Comparison of ENCODE assay signal across 23 cellular contexts in genomic region chr6:166595949-166596348, GRCh38. TPM values are rescaled to one million over a fixed set of nuclear protein-coding genes. Genes with fewer than 3 reads are reported as not detected.
A peak's percentile ranks its signal among the peaks of the same experiment; 100 is the strongest.
DNase-seq lines count a peak whose midpoint lies in the region; ATAC-seq and TF ChIP-seq lines count a peak whose summit lies in the region.
"Had no signal": no experiment of that assay in that cellular context is flagged by ENCODE, and none has a peak within 500 bp of the region (broad histone marks: within the 10 kb centered on the region; RNA-seq: fewer than 3 reads in every experiment).

No MANE protein-coding gene starts in this region.

- 91 to 94% methylated on average over 6 of the region's 6 CpGs for WGBS in endodermal cell (ENCODE audit: insufficient coverage in 1 of 2, insufficient read length in 1 of 2), 2 experiments
- 84% methylated on average over 6 of the region's 6 CpGs for WGBS in mesenchymal stem cell
- WGBS in transverse colon (ENCODE audit: low coverage in 1 of 2), 2 donors: 76 to 78% methylated on average over 3 to 6 of the region's 6 CpGs

- H3K27me3 ChIP-seq in MG63 (no peaks in the 10 kb centered on the region), endodermal cell (ENCODE audit: control insufficient read depth, insufficient read depth, low read length, poor library complexity, severe bottlenecking) (no peaks in the 10 kb centered on the region), mesenchymal stem cell (ENCODE audit: control insufficient read depth in 1 of 2, insufficient read depth in 1 of 2, low read length in 2 of 2) (no peaks in the 10 kb centered on the region), transverse colon (no peaks in the 10 kb centered on the region)
- H3K27me3 ChIP-seq: suprapubic skin had no signal

- no peak for ATAC-seq in GM18519 (IDR thresholded peaks at IDR 0.05; ENCODE audit: low FRiP score, unreplicated experiment)
- ATAC-seq: HCT116; stimulated activated memory B cell treated with anti-CD40 and anti-IgM and Interleukin-4, amounts not matched to agents 10 μg/mL and 1 μg/mL and 100 μg/mL, for 72 hours; T-cell had no signal

- H3K27ac Mint-ChIP-seq in endodermal cell: no peak overlapping the region
- H3K27ac Mint-ChIP-seq: activated CD4-positive, alpha-beta memory T cell treated with anti-CD3 and anti-CD28 coated beads, Interleukin-2, amount 10 ng/mL, durations not matched to agents 7 days and 5 days; IgD-negative memory B cell; stimulated activated memory B cell treated with anti-CD40 and anti-IgM and Interleukin-4, amounts not matched to agents 10 μg/mL and 1 μg/mL and 100 μg/mL, for 72 hours; T-cell had no signal

- H3K4ac ChIP-seq in mesenchymal stem cell (ENCODE audit: low read depth in 1 of 2, low read length in 2 of 2): peak overlapping the region in 1 of 2 experiments; percentile 89

- H2AFZ ChIP-seq in mesenchymal stem cell (ENCODE audit: low read depth, low read length): no peak overlapping the region

- no peaks in the 10 kb centered on the region for H3K9me3 Mint-ChIP-seq in endodermal cell
- H3K9me3 Mint-ChIP-seq: activated CD4-positive, alpha-beta memory T cell treated with anti-CD3 and anti-CD28 coated beads, Interleukin-2, amount 10 ng/mL, durations not matched to agents 7 days and 5 days; IgD-negative memory B cell; T-cell had no signal

- H2BK120ac ChIP-seq in mesenchymal stem cell (ENCODE audit: low read depth, low read length): no peak overlapping the region

- no peak overlapping the region for H3K4me3 Mint-ChIP-seq in endodermal cell
- H3K4me3 Mint-ChIP-seq: activated CD4-positive, alpha-beta memory T cell treated with anti-CD3 and anti-CD28 coated beads, Interleukin-2, amount 10 ng/mL, durations not matched to agents 7 days and 5 days; IgD-negative memory B cell; stimulated activated memory B cell treated with anti-CD40 and anti-IgM and Interleukin-4, amounts not matched to agents 10 μg/mL and 1 μg/mL and 100 μg/mL, for 72 hours; T-cell had no signal

- H3K9ac ChIP-seq in endodermal cell (ENCODE audit: extremely low read depth, low read length, poor library complexity, severe bottlenecking): no peak overlapping the region
- H3K9ac ChIP-seq in mesenchymal stem cell (ENCODE audit: low read length): peak overlapping the region; percentile 67

- peak overlapping the region; percentile 67 to 75 for H3K18ac ChIP-seq in mesenchymal stem cell (ENCODE audit: low read depth in 1 of 2, low read length in 2 of 2)

- no peak overlapping the region for H3K23ac ChIP-seq in mesenchymal stem cell (ENCODE audit: low read length in 2 of 2)

- H3K4me1 ChIP-seq in endodermal cell (ENCODE audit: control insufficient read depth, insufficient read depth, low read length) (no peaks in the 10 kb centered on the region), mesenchymal stem cell (ENCODE audit: control insufficient read depth, insufficient read depth, low read depth, low read length) (peaks cover 15% of the 10 kb centered on the region), transverse colon (peaks cover 0 to 7% (median 3%) of the 10 kb centered on the region in 4 donors)
- H3K4me1 ChIP-seq: prostate gland had no signal

- peak; percentile 15 for DNase-seq in MG63
- DNase-seq in endodermal cell: peak; percentile 28
- DNase-seq in mesenchymal stem cell: no peak
- DNase-seq in transverse colon: no peak
- no peak for DNase-seq in ACHN
- DNase-seq in NCI-H345 (lab: John Stamatoyannopoulos, UW): no peak
- DNase-seq: activated CD4-positive, alpha-beta memory T cell treated with anti-CD3 and anti-CD28 coated beads, Interleukin-2, amount 10 ng/mL, durations not matched to agents 7 days and 5 days; activated CD4-positive, CD25-positive, alpha-beta regulatory T cell treated with anti-CD3 and anti-CD28 coated beads, Interleukin-2, amount 50 U/mL, for 72 hours; activated gamma-delta T cell; activated T-cell treated with anti-CD3 and anti-CD28 coated beads for 4 hours; hippocampal formation; NCI-H1417; NCI-H2081 treated with DMSO at 0.1 percent for 48 hours; Right ventricle myocardium superior; stimulated activated CD4-positive, alpha-beta T cell treated with anti-CD3 and anti-CD28 coated beads, Interleukin-2, amount 100 ng/mL, for 48 hours; T-cell had no signal

- intact Hi-C loops in transverse colon (cut with DNase I; ENCODE audit: low total_unique reads): no loop called here

- no peak overlapping the region for H3K27ac ChIP-seq in endodermal cell (ENCODE audit: low read depth, low read length)
- H3K27ac ChIP-seq in mesenchymal stem cell (ENCODE audit: low read length, poor library complexity, severe bottlenecking): peak overlapping the region; percentile 75
- peak overlapping the region; percentile 9 to 50 (median 30) for H3K27ac ChIP-seq in transverse colon
- H3K27ac ChIP-seq: epithelial cell of prostate, prostate gland, suprapubic skin had no signal

- no peaks in the 10 kb centered on the region for H3K36me3 ChIP-seq in MG63
- no peaks in the 10 kb centered on the region for H3K36me3 ChIP-seq in endodermal cell (ENCODE audit: control insufficient read depth, insufficient read depth, low read length)
- H3K36me3 ChIP-seq in mesenchymal stem cell (ENCODE audit: control insufficient read depth in 1 of 2, insufficient read depth in 2 of 2, low read depth in 1 of 2, low read length in 2 of 2): no peaks in the 10 kb centered on the region
- no peaks in the 10 kb centered on the region for H3K36me3 ChIP-seq in transverse colon
- H3K36me3 ChIP-seq: prostate gland, suprapubic skin had no signal

- TF ChIP-seq EP300 in transverse colon (IDR thresholded peaks at IDR 0.05; ENCODE audit: low read depth): no peak

- H3K4me1 Mint-ChIP-seq in endodermal cell: peaks cover 9% of the 10 kb centered on the region
- H3K4me1 Mint-ChIP-seq: activated CD4-positive, alpha-beta memory T cell treated with anti-CD3 and anti-CD28 coated beads, Interleukin-2, amount 10 ng/mL, durations not matched to agents 7 days and 5 days; IgD-negative memory B cell had no signal

- no peak overlapping the region for H3K4me2 ChIP-seq in mesenchymal stem cell (ENCODE audit: low read length, poor library complexity, severe bottlenecking)

- peak overlapping the region; percentile 98 to 99 for H2BK12ac ChIP-seq in mesenchymal stem cell (ENCODE audit: low read length in 2 of 2)

- H3K9me3 ChIP-seq in MG63 (no peaks in the 10 kb centered on the region), endodermal cell (ENCODE audit: control insufficient read depth, low read length) (no peaks in the 10 kb centered on the region), mesenchymal stem cell (ENCODE audit: control insufficient read depth, low read length) (no peaks in the 10 kb centered on the region), transverse colon (no peaks in the 10 kb centered on the region)
- H3K9me3 ChIP-seq: prostate gland, suprapubic skin had no signal

- no peak for TF ChIP-seq POLR2A in transverse colon (IDR thresholded peaks at IDR 0.05)

- TF ChIP-seq CTCF in endodermal cell (conservative IDR thresholded peaks at IDR 0.05) (no peak), transverse colon (IDR thresholded peaks at IDR 0.05) (no peak)

- H2AK5ac ChIP-seq in mesenchymal stem cell (ENCODE audit: low read length, severe bottlenecking): peak overlapping the region; percentile 86

- H4K91ac ChIP-seq in mesenchymal stem cell (ENCODE audit: low read length): peak overlapping the region; percentile 92

- no peak overlapping the region for H2BK5ac ChIP-seq in mesenchymal stem cell (ENCODE audit: low read depth, low read length, poor library complexity, severe bottlenecking)

- peak overlapping the region; percentile 33 for H2BK15ac ChIP-seq in mesenchymal stem cell (ENCODE audit: low read depth, poor library complexity, severe bottlenecking)

- H3K4me3 ChIP-seq in MG63 (no peak overlapping the region), endodermal cell (ENCODE audit: low read length) (no peak overlapping the region), mesenchymal stem cell (ENCODE audit: insufficient read depth in 1 of 2, low read depth in 1 of 2, low read length in 2 of 2) (no peak overlapping the region), transverse colon (no peak overlapping the region)
- H3K4me3 ChIP-seq: prostate gland, suprapubic skin had no signal

- no peak overlapping the region for H3K14ac ChIP-seq in mesenchymal stem cell (ENCODE audit: low read length in 2 of 2)

- H4K8ac ChIP-seq in mesenchymal stem cell (ENCODE audit: low read length): no peak overlapping the region

- H3K36me3 Mint-ChIP-seq in endodermal cell (ENCODE audit: low read depth): peaks cover 6% of the 10 kb centered on the region

- in situ Hi-C loops in transverse colon (cut with MboI; ENCODE audit: low pct_ligation_motif_present in 1 of 4, low pct_unique_long_range_greater_than_20kb in 1 of 4, low sequenced_read_pairs in 3 of 4) (no loop called here), ACHN (cut with HindIII; ENCODE audit: low pct_ligation_motif_present, low pct_unique_long_range_greater_than_20kb, low sequenced_read_pairs) (no loop called here)

- H3K79me1 ChIP-seq in mesenchymal stem cell (replicated peaks; ENCODE audit: low read length, poor library complexity, severe bottlenecking): peaks cover 15% of the 10 kb centered on the region

- H3K27me3 Mint-ChIP-seq in endodermal cell (ENCODE audit: insufficient read depth): no peaks in the 10 kb centered on the region
- H3K27me3 Mint-ChIP-seq: activated CD4-positive, alpha-beta memory T cell treated with anti-CD3 and anti-CD28 coated beads, Interleukin-2, amount 10 ng/mL, durations not matched to agents 7 days and 5 days; IgD-negative memory B cell; T-cell had no signal

RNA-seq across cellular contexts. Expression of gene RAMACL, which starts 9.5 kb away (rescaled TPM):
- total RNA-seq in MG63 (2014; rRNA removed; shearing (Covaris generic); ENCODE audit: low replicate concordance): 0.13 TPM in 1 of 2 replicates, not detected in the other
- 1 to 10 TPM in 1 of 2 donors, under 1 TPM in 1; 0.80 to 2.5 TPM for total RNA-seq in endodermal cell
- polyA plus RNA-seq in endodermal cell (2013, experiment 1 of 2): 0.11 TPM
- 0.33 TPM for polyA plus RNA-seq in endodermal cell (2013, experiment 2 of 2)
- polyA plus RNA-seq in mesenchymal stem cell (2013, experiment 1 of 2): 0.43 TPM
- 0.37 TPM for polyA plus RNA-seq in mesenchymal stem cell (2013, experiment 2 of 2)
- 1 to 10 TPM in 2 of 4 donors, under 1 TPM in 1, not detected in 1; 0.95 to 1.2 (median 1.2) TPM for total RNA-seq in transverse colon

RNA-seq across cellular contexts. Expression of gene RPS6KA2, which starts 31.1 kb away (rescaled TPM):
- total RNA-seq in MG63 (2014; rRNA removed; shearing (Covaris generic); ENCODE audit: low replicate concordance): 14.1 and 14.3 TPM in 2 replicates
- total RNA-seq in endodermal cell (10 to 100 TPM; 17.9 to 23.9 TPM), transverse colon (10 to 100 TPM in 3 of 4 donors, 1 to 10 TPM in 1; 9.6 to 41.1 (median 15.4) TPM)
- polyA plus RNA-seq in endodermal cell (2013, experiment 1 of 2): 16.7 TPM
- polyA plus RNA-seq in endodermal cell (2013, experiment 2 of 2): 16.3 TPM
- 141 TPM for polyA plus RNA-seq in mesenchymal stem cell (2013, experiment 1 of 2)
- polyA plus RNA-seq in mesenchymal stem cell (2013, experiment 2 of 2): 139 TPM

Comparison
In these comparisons a context has a peak if more than half of its experiments do, and no peak if none do; other contexts are left out.
1. DNase-seq: peak in MG63 (single experiment) and endodermal cell (single experiment); none in mesenchymal stem cell (single experiment), transverse colon (single experiment), ACHN (single experiment) and NCI-H345 (single experiment).